Comparison of ENCODE assay signal across 21 cellular contexts in genomic region chrX:13334491-13334890, GRCh38. TPM values are rescaled to one million over a fixed set of nuclear protein-coding genes. Genes with fewer than 3 reads are reported as not detected.
"Had no signal": no experiment of that assay in that cellular context is flagged by ENCODE, and none has a peak within 500 bp of the region (broad histone marks: within the 10 kb centered on the region; RNA-seq: fewer than 3 reads in every experiment).

No MANE protein-coding gene starts in this region.

- DNase-seq: activated B cell treated with CpG ODN at 0.5 μM for 24 hours; activated CD4-positive, alpha-beta T cell treated with anti-CD3 and anti-CD28 coated beads, Interleukin-2, amount 50 U/mL, for 1 hour; activated T-cell treated with anti-CD3 and anti-CD28 coated beads, Interleukin-2, amount 50 U/mL, for 1 hour; amniotic stem cell; brain microvascular endothelial cell; foreskin keratinocyte; heart left ventricle; islet precursor cell; left lung; mesenchymal stem cell; nephron progenitor cell; psoas muscle; sigmoid colon; stimulated activated CD4-positive, alpha-beta T cell treated with anti-CD3 and anti-CD28 coated beads, Interleukin-12 subunit alpha, Interleukin-12 subunit beta, amount 100 ng/mL, for 4 hours; stimulated activated naive CD4-positive, alpha-beta T cell; substantia nigra; T-helper 17 cell had no signal

- H3K36me3 ChIP-seq: brain microvascular endothelial cell, esophagus muscularis mucosa, heart left ventricle, left lung, sigmoid colon had no signal

- H3K4me1 ChIP-seq: esophagus muscularis mucosa, left lung, psoas muscle, sigmoid colon had no signal

- H3K9me3 ChIP-seq: esophagus muscularis mucosa, left lung, psoas muscle had no signal

- ATAC-seq: foreskin keratinocyte, heart left ventricle, left lung, psoas muscle, T-helper 17 cell had no signal

- H3K27me3 ChIP-seq: brain microvascular endothelial cell, esophagus muscularis mucosa, foreskin keratinocyte, left lung, sigmoid colon had no signal

- H3K4me3 ChIP-seq: esophagus muscularis mucosa, heart left ventricle, left lung, psoas muscle, sigmoid colon had no signal

- FAIRE-seq: TTC549 had no signal

- H3K27ac ChIP-seq: brain microvascular endothelial cell, esophagus muscularis mucosa, foreskin keratinocyte, heart left ventricle, left lung, psoas muscle, sigmoid colon had no signal

RNA-seq across cellular contexts. Expression of gene ATXN3L, which starts 14.6 kb away (rescaled TPM):
- total RNA-seq: activated B cell treated with CpG ODN at 0.5 μM for 24 hours, chondrocyte, esophagus muscularis mucosa, foreskin keratinocyte, heart left ventricle, left lung, osteoblast, psoas muscle, sigmoid colon, T-helper 17 cell had no signal
- polyA plus RNA-seq: foreskin keratinocyte, heart left ventricle, psoas muscle, sigmoid colon had no signal
